In the genomic region with DNA sequence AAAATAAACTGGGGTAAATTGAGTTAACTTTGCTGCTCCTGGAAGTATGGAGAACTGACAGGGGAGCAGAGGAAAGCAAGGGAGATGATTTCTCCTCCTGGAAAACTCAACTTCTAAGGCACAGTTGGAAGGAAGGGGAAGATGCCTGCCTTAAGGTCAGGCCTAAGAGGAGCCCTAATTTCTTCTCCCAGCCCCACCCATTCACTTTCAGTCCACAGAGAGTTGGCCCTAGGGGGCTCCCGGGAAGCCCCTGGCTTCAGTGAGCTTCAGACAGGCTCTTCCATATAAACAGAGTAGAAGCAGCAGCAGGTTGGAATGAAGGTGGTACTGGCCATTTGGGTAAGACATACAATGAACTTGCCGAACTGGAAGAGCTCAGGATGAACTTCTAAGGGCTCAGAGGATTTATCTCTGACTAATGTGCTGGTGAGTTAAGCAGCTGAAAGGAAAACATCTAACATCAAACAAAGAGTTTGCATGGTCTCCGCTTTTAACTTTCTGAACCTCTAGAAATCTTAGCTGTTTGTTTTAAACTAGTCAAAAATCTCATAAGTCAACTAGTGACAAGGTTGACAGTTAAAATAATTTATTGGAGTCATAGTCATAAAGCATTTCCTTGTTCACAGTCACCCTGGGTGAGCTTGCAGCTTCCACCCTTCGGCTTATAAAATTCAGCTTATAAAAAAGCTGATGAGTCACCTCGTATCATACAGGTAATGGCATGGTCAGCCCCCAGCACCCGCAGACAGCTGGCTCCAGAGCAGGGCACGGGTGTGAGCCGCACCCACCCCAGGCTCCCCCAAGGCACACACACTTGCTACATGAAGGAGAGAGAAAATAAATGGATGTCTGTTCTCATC, we compare ENCODE assay signal across 9 cellular contexts. TPM values are rescaled to one million over a fixed set of nuclear protein-coding genes. Genes with fewer than 3 reads are reported as not detected.
DNase-seq lines count a peak whose midpoint lies in the region; ATAC-seq lines count a peak whose summit lies in the region.
"Had no signal": no experiment of that assay in that cellular context is flagged by ENCODE, and none has a peak within 500 bp of the region (broad histone marks: within the 10 kb centered on the region; RNA-seq: fewer than 3 reads in every experiment).

No MANE protein-coding gene starts in this region.

- intact Hi-C loops in right cardiac atrium (cut with DNase I), result loop anchor here in 1 of 4 donors (10.0 kb wide), 1 partner anchor 49 kb away; no protein-coding TSS in a partner anchor
- intact Hi-C loops in cardiac septum (cut with DNase I), result no loop called here
- intact Hi-C loops in aorta (cut with DNase I), result no loop called here

- 72% methylated on average over 8 of the region's 8 CpGs for WGBS in right cardiac atrium
- 19 to 30% methylated on average over 8 of the region's 8 CpGs for WGBS in aorta, 2 donors

- no peak overlapping the region for H3K4me3 ChIP-seq in right cardiac atrium (ENCODE audit: low read length)
- H3K4me3 ChIP-seq in SJSA1, result no peak overlapping the region
- H3K4me3 ChIP-seq in aorta (ENCODE audit: low read length in 2 of 2), result no peak overlapping the region

- no peak for ATAC-seq in right cardiac atrium
- ATAC-seq in aorta (ENCODE audit: low FRiP score), result no peak
- no peak for ATAC-seq in GM21529 (IDR thresholded peaks at IDR 0.05; ENCODE audit: unreplicated experiment)

- H3K9me3 ChIP-seq in right cardiac atrium (ENCODE audit: control insufficient read depth, low read length) (no peaks in the 10 kb centered on the region), SJSA1 (replicated peaks) (no peaks in the 10 kb centered on the region), aorta (ENCODE audit: control insufficient read depth, low read length) (no peaks in the 10 kb centered on the region)

- H3K4me1 ChIP-seq in right cardiac atrium (ENCODE audit: control insufficient read depth, insufficient read depth, low read length) (peaks cover 10% of the 10 kb centered on the region), SJSA1 (replicated peaks) (peaks cover 54% of the 10 kb centered on the region), aorta (ENCODE audit: control insufficient read depth in 1 of 2, insufficient read depth in 2 of 2, low read length in 2 of 2) (peaks cover 5 to 18% of the 10 kb centered on the region in 2 donors)

- peak overlapping the region; percentile 23 for H3K27ac ChIP-seq in right cardiac atrium (ENCODE audit: low read length)
- H3K27ac ChIP-seq in SJSA1, result peak overlapping the region; percentile 32
- peak overlapping the region; percentile 61 to 76 for H3K27ac ChIP-seq in aorta (ENCODE audit: low read depth in 1 of 2, low read length in 2 of 2)
- H3K27ac ChIP-seq: KMS-11 had no signal

- H3K27me3 ChIP-seq in right cardiac atrium (ENCODE audit: control insufficient read depth, insufficient read depth) (no peaks in the 10 kb centered on the region), SJSA1 (replicated peaks) (no peaks in the 10 kb centered on the region), aorta (ENCODE audit: control insufficient read depth in 1 of 2, insufficient read depth in 2 of 2, low read length in 1 of 2) (no peaks in the 10 kb centered on the region)

- no peaks in the 10 kb centered on the region for H3K36me3 ChIP-seq in SJSA1
- H3K36me3 ChIP-seq in aorta (ENCODE audit: control insufficient read depth in 1 of 2, insufficient read depth in 2 of 2, low read length in 1 of 2), result no peaks in the 10 kb centered on the region

- DNase-seq in right cardiac atrium, result no peak
- no peak for DNase-seq in cardiac septum (ENCODE audit: low spot score)
- DNase-seq in SJSA1 (ENCODE audit: low read depth in 1 of 2, low spot score in 2 of 2), result peak in 1 of 2 experiments; percentile 49
- peak; percentile 67 for DNase-seq in iris pigment epithelial cell (ENCODE audit: low read depth)
- no peak for DNase-seq in aorta
- no peak for DNase-seq in activated naive CD4-positive, alpha-beta T cell (lab: John Stamatoyannopoulos, UW)
- DNase-seq in NCI-H446 treated with DMSO at 0.1 percent for 48 hours (lab: John Stamatoyannopoulos, UW), result no peak

RNA-seq across cellular contexts. Expression of a gene that starts 9.8 kb away (rescaled TPM):
- total RNA-seq in right cardiac atrium, result 10 to 100 TPM in 1 of 4 donors, 1 to 10 TPM in 3; 7.7 to 26.1 (median 8.1) TPM
- polyA plus RNA-seq in right cardiac atrium, result 7.4 TPM
- 19.6 TPM for total RNA-seq in cardiac septum
- not detected in 2 replicates for total RNA-seq in SJSA1 (2014; rRNA removed; shearing (Covaris generic))
- 10 to 100 TPM; 21.7 to 32.8 TPM for total RNA-seq in aorta
- 10 to 100 TPM in 1 of 2 donors, 1 to 10 TPM in 1; 6.2 to 19.8 TPM for polyA plus RNA-seq in aorta
